26 cellular contexts compared by ENCODE assay signal in genomic region chr11:16896716-16897115, GRCh38.
DNase-seq lines count a peak whose midpoint lies in the region; ATAC-seq, FAIRE-seq and TF ChIP-seq lines count a peak whose summit lies in the region.
"Had no signal": no experiment of that assay in that cellular context is flagged by ENCODE, and none has a peak within 500 bp of the region (broad histone marks: within the 10 kb centered on the region; RNA-seq: fewer than 3 reads in every experiment).

No MANE protein-coding gene starts in this region.

- H3K27ac Mint-ChIP-seq in endodermal cell: peak overlapping the region; percentile 25
- peak overlapping the region; percentile 57 for H3K27ac Mint-ChIP-seq in progenitor cell of endocrine pancreas
- H3K27ac Mint-ChIP-seq: activated naive CD8-positive, alpha-beta T cell treated with anti-CD3 and anti-CD28 coated beads, Interleukin-2, amount 50 U/mL, for 24 hours; CD4-positive, alpha-beta memory T cell; natural killer cell had no signal

- H3K9me3 ChIP-seq in endodermal cell (ENCODE audit: control insufficient read depth, low read length): no peaks in the 10 kb centered on the region
- H3K9me3 ChIP-seq: pancreas, right lobe of liver, thoracic aorta had no signal

- peaks cover 16% of the 10 kb centered on the region for H3K4me1 ChIP-seq in endodermal cell (ENCODE audit: control insufficient read depth, insufficient read depth, low read length)

- FAIRE-seq in GM12892 (lab: Jason Lieb, UNC): peak; percentile 65
- FAIRE-seq: H54, pancreas had no signal

- no peak for TF ChIP-seq CTCF in endodermal cell (conservative IDR thresholded peaks at IDR 0.05)
- TF ChIP-seq CTCF in progenitor cell of endocrine pancreas (IDR thresholded peaks at IDR 0.05; ENCODE audit: unreplicated experiment): no peak

- H3K27me3 ChIP-seq in endodermal cell (ENCODE audit: control insufficient read depth, insufficient read depth, low read length, poor library complexity, severe bottlenecking): no peaks in the 10 kb centered on the region
- H3K27me3 ChIP-seq: pancreas, right lobe of liver had no signal

- H3K4me3 ChIP-seq in endodermal cell (ENCODE audit: low read length): no peak overlapping the region
- H3K4me3 ChIP-seq: pancreas, right lobe of liver, thoracic aorta had no signal

- H3K4me1 Mint-ChIP-seq in endodermal cell: peaks cover 78% of the 10 kb centered on the region
- H3K4me1 Mint-ChIP-seq in progenitor cell of endocrine pancreas (ENCODE audit: low read depth): peaks cover 53% of the 10 kb centered on the region
- H3K4me1 Mint-ChIP-seq: natural killer cell had no signal

- H3K27ac ChIP-seq in endodermal cell (ENCODE audit: low read depth, low read length): no peak overlapping the region
- H3K27ac ChIP-seq: 22Rv1, epithelial cell of prostate, HL-60, pancreas, right lobe of liver, thoracic aorta had no signal

- no peaks in the 10 kb centered on the region for H3K36me3 Mint-ChIP-seq in endodermal cell (ENCODE audit: low read depth)
- H3K36me3 Mint-ChIP-seq in progenitor cell of endocrine pancreas (ENCODE audit: insufficient read depth): peaks cover 1% of the 10 kb centered on the region
- H3K36me3 Mint-ChIP-seq: natural killer cell had no signal

- H3K9ac ChIP-seq in endodermal cell (ENCODE audit: extremely low read depth, low read length, poor library complexity, severe bottlenecking): no peak overlapping the region

- H3K9me3 Mint-ChIP-seq in endodermal cell (no peaks in the 10 kb centered on the region), progenitor cell of endocrine pancreas (ENCODE audit: low read depth) (no peaks in the 10 kb centered on the region)
- H3K9me3 Mint-ChIP-seq: natural killer cell had no signal

- H3K4me3 Mint-ChIP-seq in endodermal cell: no peak overlapping the region
- H3K4me3 Mint-ChIP-seq in progenitor cell of endocrine pancreas (ENCODE audit: low read depth): no peak overlapping the region
- H3K4me3 Mint-ChIP-seq: activated naive CD8-positive, alpha-beta T cell treated with anti-CD3 and anti-CD28 coated beads, Interleukin-2, amount 50 U/mL, for 24 hours; CD4-positive, alpha-beta memory T cell; natural killer cell had no signal

- ATAC-seq in GM21737 (IDR thresholded peaks at IDR 0.05; ENCODE audit: unreplicated experiment): no peak
- ATAC-seq: activated naive CD8-positive, alpha-beta T cell treated with anti-CD3 and anti-CD28 coated beads, Interleukin-2, amount 50 U/mL, for 24 hours; natural killer cell; Panc1; right lobe of liver; stimulated activated naive CD8-positive, alpha-beta T cell treated with anti-CD3 and anti-CD28 coated beads, Interleukin-15, Interleukin-2, amounts not matched to agents 100 U/mL and 50 U/mL, for 24 hours had no signal

- DNase-seq in DMS153 treated with DMSO at 0.1 percent for 48 hours (lab: John Stamatoyannopoulos, UW; ENCODE audit: unreplicated experiment) (peak; percentile 32), DMS153 (lab: John Stamatoyannopoulos, UW) (no peak), GM12892 (ENCODE audit: insufficient read length) (no peak), endodermal cell (no peak), progenitor cell of endocrine pancreas (ENCODE audit: low spot score, unreplicated experiment) (no peak), HuH-7 (ENCODE audit: low spot score) (no peak), SHP77 (lab: John Stamatoyannopoulos, UW) (no peak)
- DNase-seq: activated CD4-positive, alpha-beta T cell treated with anti-CD3 and anti-CD28 coated beads for 1 hour; activated gamma-delta T cell treated with Interleukin-2 at 50 U/mL for 16 hours; activated naive CD8-positive, alpha-beta T cell treated with anti-CD3 and anti-CD28 coated beads, Interleukin-2, amount 50 U/mL, for 24 hours; activated T-cell treated with anti-CD3 and anti-CD28 coated beads, Interleukin-2, amount 50 U/mL, for 1 hour; CD4-positive, alpha-beta memory T cell; DMS53; midbrain; natural killer cell; pancreas; right lobe of liver; stimulated activated CD4-positive, alpha-beta T cell treated with anti-CD3 and anti-CD28 coated beads, Interleukin-4, amount 100 ng/mL, for 4 hours; stimulated activated naive CD8-positive, alpha-beta T cell treated with anti-CD3 and anti-CD28 coated beads, Interleukin-15, Interleukin-2, amounts not matched to agents 100 U/mL and 50 U/mL, for 24 hours had no signal

- no peaks in the 10 kb centered on the region for H3K36me3 ChIP-seq in endodermal cell (ENCODE audit: control insufficient read depth, insufficient read depth, low read length)
- H3K36me3 ChIP-seq: pancreas, right lobe of liver, thoracic aorta had no signal

- WGBS in endodermal cell (ENCODE audit: insufficient coverage in 1 of 2, insufficient read length in 1 of 2), 2 experiments: 54 to 68% methylated on average over 3 of the region's 3 CpGs

- TF ChIP-seq POLR2A in GM12892 (IDR thresholded peaks at IDR 0.05; ENCODE audit: low read depth, low read length): no peak

- peaks cover 15% of the 10 kb centered on the region for H3K27me3 Mint-ChIP-seq in endodermal cell (ENCODE audit: insufficient read depth)
- H3K27me3 Mint-ChIP-seq in progenitor cell of endocrine pancreas: no peaks in the 10 kb centered on the region
- H3K27me3 Mint-ChIP-seq: CD4-positive, alpha-beta memory T cell had no signal
